Comparison of ENCODE assay signal across 8 cellular contexts in genomic region chr9:83538890-83539238, GRCh38. TPM values are rescaled to one million over a fixed set of nuclear protein-coding genes. Genes with fewer than 3 reads are reported as not detected.
DNase-seq lines count a peak whose midpoint lies in the region; ATAC-seq and TF ChIP-seq lines count a peak whose summit lies in the region.

No MANE protein-coding gene starts in this region.

- ATAC-seq in HG03280 (IDR thresholded peaks at IDR 0.05; ENCODE audit: unreplicated experiment) (no peak), HG02884 (IDR thresholded peaks at IDR 0.05; ENCODE audit: unreplicated experiment) (no peak), HG02642 (IDR thresholded peaks at IDR 0.05; ENCODE audit: poor library complexity, unreplicated experiment) (no peak)

- intact Hi-C loops in esophagus squamous epithelium (cut with DNase I) = no loop called here
- intact Hi-C loops in ovary (cut with DNase I) = loop anchor here in 1 of 4 donors (10.0 kb wide), 1 partner anchor 324 kb away; no protein-coding TSS in a partner anchor

- peak overlapping the region; percentile 69 for H3K4me3 ChIP-seq in NT2/D1 (ENCODE audit: insufficient read length, low read depth)
- H3K4me3 ChIP-seq in esophagus squamous epithelium = peak overlapping the region; percentile 37 to 71 (median 50)
- H3K4me3 ChIP-seq in ovary = peak overlapping the region; percentile 47

- peak overlapping the region; percentile 47 for H3K27ac ChIP-seq in C4-2B
- peak overlapping the region in 3 of 4 donors; percentile 21 to 79 (median 78) for H3K27ac ChIP-seq in esophagus squamous epithelium
- H3K27ac ChIP-seq in ovary = no peak overlapping the region

- H3K27me3 ChIP-seq in NT2/D1 (ENCODE audit: insufficient read depth, insufficient read length) = peaks cover 39% of the 10 kb centered on the region
- H3K27me3 ChIP-seq in esophagus squamous epithelium = peaks cover 0 to 43% (median 0%) of the 10 kb centered on the region in 4 donors
- no peaks in the 10 kb centered on the region for H3K27me3 ChIP-seq in ovary

- no peaks in the 10 kb centered on the region for H3K36me3 ChIP-seq in NT2/D1 (ENCODE audit: insufficient read depth, insufficient read length, low read length)
- no peaks in the 10 kb centered on the region for H3K36me3 ChIP-seq in esophagus squamous epithelium
- no peaks in the 10 kb centered on the region for H3K36me3 ChIP-seq in ovary

- no peaks in the 10 kb centered on the region for H3K9me3 ChIP-seq in NT2/D1 (ENCODE audit: insufficient read depth, low read length)
- no peaks in the 10 kb centered on the region for H3K9me3 ChIP-seq in esophagus squamous epithelium
- no peaks in the 10 kb centered on the region for H3K9me3 ChIP-seq in ovary

- peak; percentile 63 for TF ChIP-seq CTCF in C4-2B (conservative IDR thresholded peaks at IDR 0.05)
- TF ChIP-seq CTCF in esophagus squamous epithelium (IDR thresholded peaks at IDR 0.05) = no peak
- no peak for TF ChIP-seq CTCF in ovary (IDR thresholded peaks at IDR 0.05)

- peak overlapping the region; percentile 21 for H3K9ac ChIP-seq in NT2/D1 (ENCODE audit: insufficient read length, low read depth)

- H3K4me1 ChIP-seq in NT2/D1 (ENCODE audit: insufficient read depth, insufficient read length) (peaks cover 4% of the 10 kb centered on the region), esophagus squamous epithelium (peaks cover 8 to 24% (median 12%) of the 10 kb centered on the region in 3 donors), ovary (ENCODE audit: insufficient read depth) (peaks cover 2% of the 10 kb centered on the region)

- TF ChIP-seq EP300 in ovary (IDR thresholded peaks at IDR 0.05) = no peak

- WGBS in esophagus squamous epithelium, 2 donors = 26 to 44% methylated on average over 6 of the region's 6 CpGs
- 31 to 37% (median 36%) methylated on average over 6 of the region's 6 CpGs for WGBS in ovary, 3 donors

- DNase-seq in NT2/D1 (ENCODE audit: low read depth, low spot score) (no peak), esophagus squamous epithelium (lab: John Stamatoyannopoulos, UW) (no peak), ovary (no peak), NCI-H2107 (lab: John Stamatoyannopoulos, UW) (no peak)

- no peak for TF ChIP-seq POLR2A in esophagus squamous epithelium (IDR thresholded peaks at IDR 0.05)
- no peak for TF ChIP-seq POLR2A in ovary (IDR thresholded peaks at IDR 0.05)

RNA-seq across cellular contexts. Expression of gene FRMD3, which starts 0.7 kb away (rescaled TPM):
- total RNA-seq in esophagus squamous epithelium (1 to 10 TPM in 3 of 4 donors, under 1 TPM in 1; 0.27 to 6.9 (median 2.1) TPM), ovary (1 to 10 TPM in 6 of 7 donors, under 1 TPM in 1; 0.83 to 9.1 (median 4.7) TPM)
- polyA plus RNA-seq in ovary = 1 to 10 TPM; 1.8 to 4.2 TPM

Comparison
In these comparisons a context has a peak if more than half of its experiments do, and no peak if none do; other contexts are left out.
1. H3K27ac ChIP-seq: peak in C4-2B (single experiment) and esophagus squamous epithelium (3 of 4); none in ovary (0 of 2).
2. Peak in every context shown above with its lines, with median percentiles within 50 percentile points of each other: H3K4me3 ChIP-seq.